Comparison of ENCODE assay signal across 10 cellular contexts in the genomic region with DNA sequence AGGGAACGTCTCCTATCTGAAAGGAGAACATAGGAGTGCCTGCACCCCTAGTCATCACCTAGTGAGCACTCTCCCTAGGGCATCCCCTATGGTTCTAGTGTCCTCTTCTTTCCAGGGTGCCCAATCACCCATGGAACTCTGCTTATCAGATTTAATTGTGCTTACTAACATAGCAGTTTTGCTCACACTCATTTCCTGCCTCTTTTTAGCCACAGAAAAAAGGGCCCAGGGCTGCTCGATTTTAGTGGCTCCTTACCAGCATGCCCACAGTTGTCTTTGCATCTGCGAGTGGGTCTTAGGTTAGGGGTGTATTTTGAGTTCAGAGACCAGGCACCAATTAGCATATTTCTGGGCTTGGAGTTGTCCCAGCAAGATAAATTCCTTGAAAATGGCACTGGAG.
A peak's percentile ranks its signal among the peaks of the same experiment; 100 is the strongest.
DNase-seq lines count a peak whose midpoint lies in the region; ATAC-seq and TF ChIP-seq lines count a peak whose summit lies in the region.
"Had no signal": no experiment of that assay in that cellular context is flagged by ENCODE, and none has a peak within 500 bp of the region (broad histone marks: within the 10 kb centered on the region; RNA-seq: fewer than 3 reads in every experiment).

No MANE protein-coding gene starts in this region.

- H3K27me3 ChIP-seq in HL-60 (ENCODE audit: insufficient read depth, poor library complexity, severe bottlenecking) (no peaks in the 10 kb centered on the region), HAP-1 (ENCODE audit: low read depth) (no peaks in the 10 kb centered on the region)
- H3K27me3 ChIP-seq: ovary had no signal

- CTCF ChIA-PET in activated naive CD4-positive, alpha-beta T cell treated with anti-CD3 and anti-CD28 coated beads for 36 hours (lab: Charles Lee) = no interaction called here
- CTCF ChIA-PET in activated CD8-positive, alpha-beta T cell treated with anti-CD3 and anti-CD28 coated beads, Interleukin-2, amount 10 ng/mL, durations not matched to agents 7 days and 5 days (lab: Charles Lee) = interaction anchor here (0.7 kb wide), 1 partner anchor 45 kb away, joined by 3 read pairs; no protein-coding TSS in a partner anchor

- in situ Hi-C loops in HAP-1 (cut with MboI; ENCODE audit: low sequenced_read_pairs) = no loop called here

- peaks cover 8% of the 10 kb centered on the region for H3K4me1 ChIP-seq in HAP-1

- H3K4me3 Mint-ChIP-seq in activated naive CD4-positive, alpha-beta T cell treated with anti-CD3 and anti-CD28 coated beads for 36 hours = peak overlapping the region; percentile 81
- peak overlapping the region; percentile 85 for H3K4me3 Mint-ChIP-seq in activated CD8-positive, alpha-beta T cell treated with anti-CD3 and anti-CD28 coated beads, Interleukin-2, amount 10 ng/mL, durations not matched to agents 7 days and 5 days

- H3K9me3 Mint-ChIP-seq in activated naive CD4-positive, alpha-beta T cell treated with anti-CD3 and anti-CD28 coated beads for 36 hours = peaks cover 10% of the 10 kb centered on the region
- peaks cover 5% of the 10 kb centered on the region for H3K9me3 Mint-ChIP-seq in activated CD8-positive, alpha-beta T cell treated with anti-CD3 and anti-CD28 coated beads, Interleukin-2, amount 10 ng/mL, durations not matched to agents 7 days and 5 days (ENCODE audit: insufficient read depth)

- peaks cover 38% of the 10 kb centered on the region for H3K4me1 Mint-ChIP-seq in activated naive CD4-positive, alpha-beta T cell treated with anti-CD3 and anti-CD28 coated beads for 36 hours (ENCODE audit: low read depth)
- H3K4me1 Mint-ChIP-seq in activated CD8-positive, alpha-beta T cell treated with anti-CD3 and anti-CD28 coated beads, Interleukin-2, amount 10 ng/mL, durations not matched to agents 7 days and 5 days (ENCODE audit: low read depth) = peaks cover 53% of the 10 kb centered on the region

- ATAC-seq in activated CD8-positive, alpha-beta T cell treated with anti-CD3 and anti-CD28 coated beads, Interleukin-2, amount 10 ng/mL, durations not matched to agents 7 days and 5 days = peak; percentile 24
- ATAC-seq in stimulated activated naive CD8-positive, alpha-beta T cell treated with anti-CD3 and anti-CD28 coated beads, Interleukin-15, Interleukin-2, amounts not matched to agents 100 U/mL and 50 U/mL, for 24 hours = peak; percentile 44
- no peak for ATAC-seq in GM21515 (IDR thresholded peaks at IDR 0.05; ENCODE audit: unreplicated experiment)

- intact Hi-C loops in activated naive CD4-positive, alpha-beta T cell treated with anti-CD3 and anti-CD28 coated beads for 36 hours (cut with micrococcal nuclease) = loop anchor here (2.0 kb wide), 1 partner anchor 46 kb away; no protein-coding TSS in a partner anchor

- no peak for TF ChIP-seq CTCF in HL-60 (IDR thresholded peaks at IDR 0.05; ENCODE audit: insufficient read depth, low read length)

- peak overlapping the region; percentile 87 for H3K27ac Mint-ChIP-seq in activated naive CD4-positive, alpha-beta T cell treated with anti-CD3 and anti-CD28 coated beads for 36 hours
- H3K27ac Mint-ChIP-seq in activated CD8-positive, alpha-beta T cell treated with anti-CD3 and anti-CD28 coated beads, Interleukin-2, amount 10 ng/mL, durations not matched to agents 7 days and 5 days = peak overlapping the region; percentile 92

- H3K4me3 ChIP-seq in HL-60 (replicated peaks; ENCODE audit: insufficient read depth, low read length) (peak overlapping the region; percentile 63; the same call in 1 of the 2 replicates), HAP-1 (no peak overlapping the region)
- H3K4me3 ChIP-seq: ovary had no signal

- peaks cover 3% of the 10 kb centered on the region; the same call in 1 of the 2 replicates for H3K9me3 ChIP-seq in HAP-1
- H3K9me3 ChIP-seq: ovary had no signal

- H3K36me3 Mint-ChIP-seq in activated naive CD4-positive, alpha-beta T cell treated with anti-CD3 and anti-CD28 coated beads for 36 hours (ENCODE audit: low read depth) = peaks cover 5% of the 10 kb centered on the region
- peaks cover 27% of the 10 kb centered on the region for H3K36me3 Mint-ChIP-seq in activated CD8-positive, alpha-beta T cell treated with anti-CD3 and anti-CD28 coated beads, Interleukin-2, amount 10 ng/mL, durations not matched to agents 7 days and 5 days (ENCODE audit: low read depth)

- no peak overlapping the region; the same call in 1 of the 2 replicates for H3K27ac ChIP-seq in HL-60 (replicated peaks)
- H3K27ac ChIP-seq: ovary had no signal

- POLR2A ChIA-PET in activated CD8-positive, alpha-beta T cell treated with anti-CD3 and anti-CD28 coated beads, Interleukin-2, amount 10 ng/mL, durations not matched to agents 7 days and 5 days (lab: Charles Lee) = no interaction called here

- DNase-seq in activated naive CD4-positive, alpha-beta T cell treated with anti-CD3 and anti-CD28 coated beads for 36 hours = peak; percentile 32
- DNase-seq in activated naive CD4-positive, alpha-beta T cell treated with Interleukin-2 at 50 U/mL for 16 hours = no peak
- DNase-seq in HL-60 (ENCODE audit: low read depth in 1 of 2, low spot score in 1 of 2) (no peak), HAP-1 (ENCODE audit: low spot score in 2 of 2) (no peak), NCI-H2029 treated with DMSO at 0.1 percent for 48 hours (lab: John Stamatoyannopoulos, UW) (no peak)
- peak; percentile 29 for DNase-seq in activated CD8-positive, alpha-beta T cell treated with anti-CD3 and anti-CD28 coated beads, Interleukin-2, amount 10 ng/mL, durations not matched to agents 7 days and 5 days
- DNase-seq in stimulated activated naive CD8-positive, alpha-beta T cell treated with anti-CD3 and anti-CD28 coated beads, Interleukin-15, Interleukin-2, amounts not matched to agents 100 U/mL and 50 U/mL, for 24 hours = no peak
- DNase-seq: kidney, ovary had no signal

- H3K36me3 ChIP-seq in HAP-1 (replicated peaks) = no peaks in the 10 kb centered on the region
- H3K36me3 ChIP-seq: ovary had no signal

- H3K27me3 Mint-ChIP-seq in activated naive CD4-positive, alpha-beta T cell treated with anti-CD3 and anti-CD28 coated beads for 36 hours (ENCODE audit: low read depth) = no peaks in the 10 kb centered on the region
- no peaks in the 10 kb centered on the region for H3K27me3 Mint-ChIP-seq in activated CD8-positive, alpha-beta T cell treated with anti-CD3 and anti-CD28 coated beads, Interleukin-2, amount 10 ng/mL, durations not matched to agents 7 days and 5 days (ENCODE audit: low read depth)

Comparison
In these comparisons a context has a peak if more than half of its experiments do, and no peak if none do; other contexts are left out.
1. DNase-seq: peak in activated naive CD4-positive, alpha-beta T cell treated with anti-CD3 and anti-CD28 coated beads for 36 hours (single experiment) and activated CD8-positive, alpha-beta T cell treated with anti-CD3 and anti-CD28 coated beads, Interleukin-2, amount 10 ng/mL, durations not matched to agents 7 days and 5 days (single experiment); none in activated naive CD4-positive, alpha-beta T cell treated with Interleukin-2 at 50 U/mL for 16 hours (single experiment), HL-60 (0 of 2), stimulated activated naive CD8-positive, alpha-beta T cell treated with anti-CD3 and anti-CD28 coated beads, Interleukin-15, Interleukin-2, amounts not matched to agents 100 U/mL and 50 U/mL, for 24 hours (single experiment), HAP-1 (0 of 2) and NCI-H2029 treated with DMSO at 0.1 percent for 48 hours (single experiment).